Comparison of ENCODE assay signal across 14 cellular contexts in the genomic region with DNA sequence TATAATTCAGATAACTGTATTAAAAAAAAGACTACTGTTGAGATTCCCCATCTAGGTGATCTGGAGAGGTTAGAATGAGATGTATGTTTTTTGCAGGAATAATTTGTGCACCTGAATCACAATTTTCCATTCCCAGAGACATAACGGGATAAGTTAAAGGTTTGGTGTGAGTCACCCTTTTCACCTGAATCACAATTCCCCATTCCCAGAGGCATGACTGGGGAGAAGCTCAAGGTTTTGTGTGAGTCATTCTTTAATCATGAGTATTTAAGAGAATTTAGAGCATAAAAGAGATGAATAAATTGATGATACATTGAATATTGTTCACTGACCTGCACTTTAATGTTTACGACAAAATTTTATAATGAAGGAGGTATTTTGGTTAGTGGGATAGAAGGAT. TPM values are rescaled to one million over a fixed set of nuclear protein-coding genes. Genes with fewer than 3 reads are reported as not detected.
DNase-seq lines count a peak whose midpoint lies in the region; ATAC-seq and TF ChIP-seq lines count a peak whose summit lies in the region.
"Had no signal": no experiment of that assay in that cellular context is flagged by ENCODE, and none has a peak within 500 bp of the region (broad histone marks: within the 10 kb centered on the region; RNA-seq: fewer than 3 reads in every experiment).

No MANE protein-coding gene starts in this region.

- peaks cover 14% of the 10 kb centered on the region for H3K9me3 ChIP-seq in neural progenitor cell (ENCODE audit: low read depth)

- H3K27me3 ChIP-seq in neural progenitor cell, result no peaks in the 10 kb centered on the region
- H3K27me3 ChIP-seq: BLaER1 had no signal

- H3F3A ChIP-seq in neural progenitor cell (ENCODE audit: low read depth), result no peaks in the 10 kb centered on the region

- no peak overlapping the region for H3K4me3 Mint-ChIP-seq in activated CD4-positive, alpha-beta memory T cell treated with anti-CD3 and anti-CD28 coated beads for 36 hours
- no peak overlapping the region for H3K4me3 Mint-ChIP-seq in neural progenitor cell
- H3K4me3 Mint-ChIP-seq: H9 had no signal

- TF ChIP-seq CTCF in RWPE1 (conservative IDR thresholded peaks at IDR 0.05; ENCODE audit: low read depth) (no peak), epithelial cell of esophagus (IDR thresholded peaks at IDR 0.05; ENCODE audit: insufficient read depth, low read depth, low read length, missing control alignments) (no peak), neural progenitor cell (IDR thresholded peaks at IDR 0.05) (no peak)

- H4K20me1 ChIP-seq in neural progenitor cell (ENCODE audit: low read depth), result no peaks in the 10 kb centered on the region
- H4K20me1 ChIP-seq: BLaER1 had no signal

- no peak overlapping the region for H3K27ac Mint-ChIP-seq in activated CD4-positive, alpha-beta memory T cell treated with anti-CD3 and anti-CD28 coated beads for 36 hours
- no peak overlapping the region for H3K27ac Mint-ChIP-seq in neural progenitor cell
- H3K27ac Mint-ChIP-seq: H9 had no signal

- TF ChIP-seq POLR2A in GM18505 (IDR thresholded peaks at IDR 0.05; ENCODE audit: borderline replicate concordance, extremely low read depth, insufficient read depth, insufficient read length), result no peak

- POLR2A ChIA-PET in RWPE1 (lab: Yijun Ruan, JAX; ENCODE audit: low non-redundant PET), result no interaction called here
- POLR2A ChIA-PET in activated CD4-positive, alpha-beta memory T cell treated with anti-CD3 and anti-CD28 coated beads for 36 hours (lab: Charles Lee), result no interaction called here

- H3K4me3 ChIP-seq in epithelial cell of esophagus (ENCODE audit: low read length) (no peak overlapping the region), neural progenitor cell (no peak overlapping the region)
- H3K4me3 ChIP-seq: BLaER1 had no signal

- CTCF ChIA-PET in RWPE1 (lab: Yijun Ruan, JAX), result interaction anchor here (0.7 kb wide), 3 partner anchors 13 to 120 kb away, joined by 3 read pairs; no protein-coding TSS in a partner anchor
- CTCF ChIA-PET in activated CD4-positive, alpha-beta memory T cell treated with anti-CD3 and anti-CD28 coated beads for 36 hours (lab: Charles Lee), result no interaction called here

- no peak overlapping the region for H3K27ac ChIP-seq in RWPE1
- H3K27ac ChIP-seq in neural progenitor cell, result no peak overlapping the region
- H3K27ac ChIP-seq: BLaER1 had no signal

- H3K36me3 ChIP-seq in neural progenitor cell, result no peaks in the 10 kb centered on the region
- H3K36me3 ChIP-seq: BLaER1 had no signal

- intact Hi-C loops in activated CD4-positive, alpha-beta memory T cell treated with anti-CD3 and anti-CD28 coated beads for 36 hours (cut with micrococcal nuclease), result no loop called here

- DNase-seq in HPDE6-E6E7 (ENCODE audit: extremely low spot score) (peak; percentile 8), RWPE1 (ENCODE audit: low spot score) (peak; percentile 82), epithelial cell of esophagus (ENCODE audit: low read depth) (peak; percentile 55), renal cortical epithelial cell (ENCODE audit: low read depth) (peak; percentile 6), anterior cingulate cortex (lab: John Stamatoyannopoulos, UW) (no peak), neural progenitor cell (ENCODE audit: low spot score) (no peak)
- no peak for DNase-seq in activated CD4-positive, alpha-beta memory T cell treated with anti-CD3 and anti-CD28 coated beads for 36 hours
- DNase-seq: AML-193, DMS53, GOT3, H9 had no signal

- no peaks in the 10 kb centered on the region for H3K4me1 ChIP-seq in neural progenitor cell

- H2AFZ ChIP-seq in neural progenitor cell (replicated peaks), result no peak overlapping the region

- H3K27me3 Mint-ChIP-seq in activated CD4-positive, alpha-beta memory T cell treated with anti-CD3 and anti-CD28 coated beads for 36 hours, result peaks cover 38% of the 10 kb centered on the region
- peaks cover 6% of the 10 kb centered on the region for H3K27me3 Mint-ChIP-seq in neural progenitor cell (ENCODE audit: insufficient read depth, low read depth)

- H3K79me2 ChIP-seq in neural progenitor cell (ENCODE audit: low read depth), result no peaks in the 10 kb centered on the region

- H3K36me3 Mint-ChIP-seq in activated CD4-positive, alpha-beta memory T cell treated with anti-CD3 and anti-CD28 coated beads for 36 hours, result no peaks in the 10 kb centered on the region
- H3K36me3 Mint-ChIP-seq in neural progenitor cell, result no peaks in the 10 kb centered on the region

- no peaks in the 10 kb centered on the region for H3K4me1 Mint-ChIP-seq in activated CD4-positive, alpha-beta memory T cell treated with anti-CD3 and anti-CD28 coated beads for 36 hours (ENCODE audit: low read depth)
- no peaks in the 10 kb centered on the region for H3K4me1 Mint-ChIP-seq in neural progenitor cell
- H3K4me1 Mint-ChIP-seq: H9 had no signal

- H3K4me2 ChIP-seq in neural progenitor cell, result no peak overlapping the region
- H3K4me2 ChIP-seq: BLaER1 had no signal

- H3K9me3 Mint-ChIP-seq in activated CD4-positive, alpha-beta memory T cell treated with anti-CD3 and anti-CD28 coated beads for 36 hours, result no peaks in the 10 kb centered on the region
- H3K9me3 Mint-ChIP-seq in neural progenitor cell, result no peaks in the 10 kb centered on the region

- no peak for ATAC-seq in GM18505 (IDR thresholded peaks at IDR 0.05; ENCODE audit: unreplicated experiment)
- ATAC-seq: HepG2 had no signal

- H3K9ac ChIP-seq in neural progenitor cell, result no peak overlapping the region
- H3K9ac ChIP-seq: BLaER1 had no signal

RNA-seq across cellular contexts. Expression of a gene that starts 9.0 kb away (rescaled TPM):
- not detected in 2 replicates for total RNA-seq in renal cortical epithelial cell
- total RNA-seq in activated CD4-positive, alpha-beta memory T cell treated with anti-CD3 and anti-CD28 coated beads for 36 hours, result not detected
- not detected in 2 replicates for total RNA-seq in neural progenitor cell (ENCODE audit: low replicate concordance)
- total RNA-seq: H9, HepG2 had no signal

RNA-seq across cellular contexts. Expression of a gene that starts 9.0 kb away (rescaled TPM):
- total RNA-seq in renal cortical epithelial cell (not detected in 2 replicates), neural progenitor cell (ENCODE audit: low replicate concordance) (not detected in 2 replicates)
- total RNA-seq in activated CD4-positive, alpha-beta memory T cell treated with anti-CD3 and anti-CD28 coated beads for 36 hours, result not detected
- total RNA-seq: H9, HepG2 had no signal

RNA-seq across cellular contexts. Expression of a gene that starts 22.7 kb away (rescaled TPM):
- not detected in 2 replicates for total RNA-seq in renal cortical epithelial cell
- total RNA-seq in activated CD4-positive, alpha-beta memory T cell treated with anti-CD3 and anti-CD28 coated beads for 36 hours, result not detected
- not detected in 2 replicates for total RNA-seq in neural progenitor cell (ENCODE audit: low replicate concordance)
- total RNA-seq: H9, HepG2 had no signal

RNA-seq across cellular contexts. Expression of a gene that starts 47.6 kb away (rescaled TPM):
- total RNA-seq in renal cortical epithelial cell (0.15 and 0.17 TPM in 2 replicates), neural progenitor cell (ENCODE audit: low replicate concordance) (0.28 and 0.34 TPM in 2 replicates)
- total RNA-seq in activated CD4-positive, alpha-beta memory T cell treated with anti-CD3 and anti-CD28 coated beads for 36 hours, result under 1 TPM; 0.55 to 0.58 TPM

RNA-seq across cellular contexts. Expression of a gene that starts 59.9 kb away (rescaled TPM):
- total RNA-seq in renal cortical epithelial cell, result not detected in 2 replicates
- total RNA-seq in activated CD4-positive, alpha-beta memory T cell treated with anti-CD3 and anti-CD28 coated beads for 36 hours, result not detected
- total RNA-seq in neural progenitor cell (ENCODE audit: low replicate concordance), result not detected in 2 replicates
- total RNA-seq: H9, HepG2 had no signal

Comparison
In these comparisons a context has a peak if more than half of its experiments do, and no peak if none do; other contexts are left out.
1. DNase-seq: peak in HPDE6-E6E7 (single experiment), RWPE1 (single experiment), epithelial cell of esophagus (single experiment) and renal cortical epithelial cell (single experiment); none in anterior cingulate cortex (0 of 58), activated CD4-positive, alpha-beta memory T cell treated with anti-CD3 and anti-CD28 coated beads for 36 hours (single experiment) and neural progenitor cell (single experiment).